Comparison of ENCODE assay signal across 8 cellular contexts in genomic region chr15:70466895-70467529, GRCh38.
A peak's percentile ranks its signal among the peaks of the same experiment; 100 is the strongest.
DNase-seq lines count a peak whose midpoint lies in the region; ATAC-seq and TF ChIP-seq lines count a peak whose summit lies in the region.

No MANE protein-coding gene starts in this region.

- H3K9ac ChIP-seq in NT2/D1 (ENCODE audit: insufficient read length, low read depth): no peak overlapping the region

- H3K27me3 ChIP-seq in NT2/D1 (ENCODE audit: insufficient read depth, insufficient read length) (no peaks in the 10 kb centered on the region), heart left ventricle (peaks cover 0 to 23% (median 2%) of the 10 kb centered on the region in 9 donors), prostate gland (replicated peaks; ENCODE audit: insufficient read depth) (no peaks in the 10 kb centered on the region)

- peak; percentile 62 to 84 (median 74) for ATAC-seq in heart left ventricle
- no peak for ATAC-seq in GM19351 (IDR thresholded peaks at IDR 0.05; ENCODE audit: unreplicated experiment)
- no peak for ATAC-seq in GM21825 (IDR thresholded peaks at IDR 0.05; ENCODE audit: unreplicated experiment)

- 38 to 52% (median 48%) methylated on average over 4 of the region's 4 CpGs for WGBS in heart left ventricle, 4 donors
- 37% methylated on average over 4 of the region's 4 CpGs for WGBS in prostate gland

- TF ChIP-seq CTCF in HFF-Myc (IDR thresholded peaks at IDR 0.05; ENCODE audit: low read depth, low read length, missing control alignments) (peak; percentile 73), heart left ventricle (IDR thresholded peaks at IDR 0.05) (peak; percentile 39 to 71 (median 50)), prostate gland (IDR thresholded peaks at IDR 0.05) (peak in 3 of 4 experiments; percentile 36 to 67 (median 63))

- intact Hi-C loops in heart left ventricle (cut with DNase I): loop anchor here (5.0 to 10.0 kb wide), 8 partner anchors 202 to 990 kb away; partner anchors contain the start of gene TLE3 (in 2 of the 10)
- intact Hi-C loops in prostate gland (cut with DNase I): loop anchor here (10.0 kb wide), 2 partner anchors 202 to 372 kb away; partner anchors contain the start of gene TLE3

- H3K27ac ChIP-seq in heart left ventricle (no peak overlapping the region), prostate gland (no peak overlapping the region)

- H3K9me3 ChIP-seq in NT2/D1 (ENCODE audit: insufficient read depth, low read length) (no peaks in the 10 kb centered on the region), heart left ventricle (no peaks in the 10 kb centered on the region), prostate gland (no peaks in the 10 kb centered on the region)

- no peak overlapping the region for H3K4me3 ChIP-seq in HFF-Myc (replicated peaks; ENCODE audit: low read depth, low read length)
- H3K4me3 ChIP-seq in NT2/D1 (ENCODE audit: insufficient read length, low read depth): no peak overlapping the region
- no peak overlapping the region for H3K4me3 ChIP-seq in heart left ventricle
- H3K4me3 ChIP-seq in prostate gland: no peak overlapping the region

- TF ChIP-seq POLR2A in heart left ventricle (IDR thresholded peaks at IDR 0.05): no peak
- no peak for TF ChIP-seq POLR2A in prostate gland (IDR thresholded peaks at IDR 0.05)

- DNase-seq in DMS53 (lab: John Stamatoyannopoulos, UW) (peak; percentile 84), HFF-Myc (ENCODE audit: extremely low read depth, low read depth) (peak; percentile 33), NT2/D1 (ENCODE audit: low read depth, low spot score) (peak; percentile 63), heart left ventricle (peak in 4 of 5 donors; percentile 33 to 68 (median 41)), prostate gland (ENCODE audit: low spot score) (peak; percentile 53)
- peak; percentile 55 for DNase-seq in activated naive CD4-positive, alpha-beta T cell treated with anti-CD3 and anti-CD28 coated beads, Interleukin-2, amount 50 U/mL, for 16 hours

- H3K4me1 ChIP-seq in NT2/D1 (ENCODE audit: insufficient read depth, insufficient read length) (peaks cover 21% of the 10 kb centered on the region), heart left ventricle (peaks cover 0 to 15% (median 0%) of the 10 kb centered on the region in 12 donors), prostate gland (replicated peaks) (no peaks in the 10 kb centered on the region)

- H3K36me3 ChIP-seq in NT2/D1 (ENCODE audit: insufficient read depth, insufficient read length, low read length) (no peaks in the 10 kb centered on the region), heart left ventricle (no peaks in the 10 kb centered on the region), prostate gland (no peaks in the 10 kb centered on the region)

Comparison
In these comparisons a context has a peak if more than half of its experiments do, and no peak if none do; other contexts are left out.
1. DNase-seq: peak in every context shown above with its lines; median percentile 84 in DMS53; 63 in NT2/D1; 55 in activated naive CD4-positive, alpha-beta T cell treated with anti-CD3 and anti-CD28 coated beads, Interleukin-2, amount 50 U/mL, for 16 hours; 53 in prostate gland; 41 in heart left ventricle; 33 in HFF-Myc.
2. ATAC-seq: peak in heart left ventricle (4 of 4); none in GM19351 (single experiment) and GM21825 (single experiment).
3. Peak in every context shown above with its lines, with median percentiles within 50 percentile points of each other: CTCF ChIP-seq.